ENCODE assay signal across 10 cellular contexts in genomic region chr5:135887881-135888614, GRCh38. TPM values are rescaled to one million over a fixed set of nuclear protein-coding genes. Genes with fewer than 3 reads are reported as not detected.
DNase-seq lines count a peak whose midpoint lies in the region; ATAC-seq and TF ChIP-seq lines count a peak whose summit lies in the region.
"Had no signal": no experiment of that assay in that cellular context is flagged by ENCODE, and none has a peak within 500 bp of the region (broad histone marks: within the 10 kb centered on the region; RNA-seq: fewer than 3 reads in every experiment).

No MANE protein-coding gene starts in this region.

- no TSS peak for BruUV-seq in PC-9 (replicated peaks; lab: Mats Ljungman, UMichigan)

- H3K4me1 Mint-ChIP-seq in GM23338: peaks cover 19% of the 10 kb centered on the region

- H3K4me1 ChIP-seq in GM23338 (ENCODE audit: insufficient read depth) (0 out of 2 replicates have a peak, but pooled peaks cover 4% of the 10 kb centered on the region), PC-9 (replicated peaks; ENCODE audit: insufficient read depth) (peaks cover 15% of the 10 kb centered on the region), fibroblast of lung (ENCODE audit: control insufficient read depth, extremely low read depth, insufficient read depth, low read length) (no peaks in the 10 kb centered on the region)

- H3K4me2 ChIP-seq in GM23338 (peak overlapping the region; percentile 30), PC-9 (peak overlapping the region; percentile 51), fibroblast of lung (ENCODE audit: extremely low read depth, insufficient read depth, low read length) (no peak overlapping the region)

- H3K4me3 ChIP-seq in GM23338 (peak overlapping the region; percentile 32; the same call in 1 of the 2 replicates), PC-9 (no peak overlapping the region), fibroblast of lung (replicated peaks in 1 of 4; ENCODE audit: control extremely low read depth in 1 of 4, insufficient read depth in 1 of 4, low read depth in 3 of 4, low read length in 4 of 4) (no peak overlapping the region), lower leg skin (ENCODE audit: low read depth, poor library complexity, severe bottlenecking) (no peak overlapping the region)

- no peaks in the 10 kb centered on the region for H3K9me3 Mint-ChIP-seq in GM23338
- H3K9me3 Mint-ChIP-seq: activated T-cell treated with anti-CD3 and anti-CD28 coated beads, Interleukin-2, amount 50 U/mL, for 4 hours had no signal

- no peak for TF ChIP-seq POLR2A in lower leg skin (IDR thresholded peaks at IDR 0.05)

- H3K4me3 Mint-ChIP-seq in GM23338: peak overlapping the region; percentile 60; the same call in 1 of the 3 replicates
- H3K4me3 Mint-ChIP-seq: activated T-cell treated with anti-CD3 and anti-CD28 coated beads, Interleukin-2, amount 50 U/mL, for 4 hours had no signal

- no peak for TF ChIP-seq CTCF in GM23338 (conservative IDR thresholded peaks at IDR 0.05; ENCODE audit: low read depth in 2 of 2)
- TF ChIP-seq CTCF in PC-9 (conservative IDR thresholded peaks at IDR 0.05): no peak
- TF ChIP-seq CTCF in fibroblast of lung (conservative IDR thresholded peaks at IDR 0.05 in 1 of 2, IDR thresholded peaks at IDR 0.05 in 1 of 2; ENCODE audit: low read depth in 1 of 2, low read length in 2 of 2): no peak
- TF ChIP-seq CTCF in lower leg skin (IDR thresholded peaks at IDR 0.05): no peak

- H3F3A ChIP-seq in GM23338 (replicated peaks; ENCODE audit: low read depth) (no peaks in the 10 kb centered on the region), PC-9 (ENCODE audit: insufficient read depth, low read depth) (no peaks in the 10 kb centered on the region; the same call in 1 of the 2 replicates)

- H3K9me2 ChIP-seq in GM23338 (ENCODE audit: insufficient read depth): no peaks in the 10 kb centered on the region
- no peaks in the 10 kb centered on the region for H3K9me2 ChIP-seq in PC-9 (ENCODE audit: insufficient read depth)

- ATAC-seq in GM23338 (peak; percentile 85), sciatic nerve (peak; percentile 47), GM18873 (IDR thresholded peaks at IDR 0.05; ENCODE audit: low FRiP score, unreplicated experiment) (no peak)

- CTCF ChIA-PET in PC-9 (lab: Charles Lee): interaction anchor here (0.6 to 1.1 kb wide), 2 partner anchors 73 to 285 kb away, joined by 3 to 6 read pairs; no protein-coding TSS in a partner anchor

- intact Hi-C loops in PC-9 (cut with micrococcal nuclease; ENCODE audit: unreplicated experiment) (loop anchor here (1.0 to 2.0 kb wide), 6 partner anchors 57 to 882 kb away; no protein-coding TSS in a partner anchor), sciatic nerve (cut with DNase I) (no loop called here), lower leg skin (cut with DNase I; ENCODE audit: low total_unique reads) (no loop called here)

- H3K36me3 ChIP-seq in GM23338 (ENCODE audit: insufficient read depth) (no peaks in the 10 kb centered on the region), PC-9 (ENCODE audit: low read depth) (no peaks in the 10 kb centered on the region), fibroblast of lung (ENCODE audit: control insufficient read depth, insufficient read depth, low read length) (no peaks in the 10 kb centered on the region)

- 76 to 79% methylated on average over 13 of the region's 13 CpGs for WGBS in lower leg skin, 2 donors

- no peak overlapping the region for H3K9ac ChIP-seq in fibroblast of lung (ENCODE audit: insufficient read depth, low read length)

- peak overlapping the region; percentile 85 for H2AFZ ChIP-seq in GM23338
- no peak overlapping the region for H2AFZ ChIP-seq in PC-9
- no peak overlapping the region for H2AFZ ChIP-seq in fibroblast of lung (ENCODE audit: low read length)

- H3K27me3 Mint-ChIP-seq in GM23338 (ENCODE audit: insufficient read depth, low read depth, poor library complexity): peaks cover 8% of the 10 kb centered on the region

- no peaks in the 10 kb centered on the region for H4K20me1 ChIP-seq in GM23338 (replicated peaks; ENCODE audit: insufficient read depth)
- H4K20me1 ChIP-seq in PC-9 (ENCODE audit: insufficient read depth): no peaks in the 10 kb centered on the region
- H4K20me1 ChIP-seq in fibroblast of lung (ENCODE audit: control insufficient read depth, extremely low read depth, insufficient read depth, low read length): no peaks in the 10 kb centered on the region

- POLR2A ChIA-PET in PC-9 (lab: Charles Lee; ENCODE audit: unreplicated experiment): no interaction called here

- peaks cover 13% of the 10 kb centered on the region; the same call in 1 of the 2 replicates for H3K27me3 ChIP-seq in GM23338 (ENCODE audit: insufficient read depth)
- peaks cover 20% of the 10 kb centered on the region for H3K27me3 ChIP-seq in PC-9 (ENCODE audit: insufficient read depth, low read depth)
- peaks cover 2% of the 10 kb centered on the region for H3K27me3 ChIP-seq in fibroblast of lung (ENCODE audit: control insufficient read depth, insufficient read depth, low read length)

- H3K27ac Mint-ChIP-seq in GM23338: no peak overlapping the region

- DNase-seq in GM23338 (ENCODE audit: low spot score) (peak; percentile 71), PC-9 (no peak), fibroblast of lung (ENCODE audit: low read depth in 2 of 2) (peak; percentile 33 to 43), sciatic nerve (ENCODE audit: low spot score) (no peak), lower leg skin (ENCODE audit: low spot score in 2 of 2) (no peak), NCI-H524 treated with DMSO at 0.1 percent for 48 hours (lab: John Stamatoyannopoulos, UW) (no peak)

- no peaks in the 10 kb centered on the region for H3K36me3 Mint-ChIP-seq in GM23338 (ENCODE audit: low read depth)

- H3K79me2 ChIP-seq in GM23338 (replicated peaks; ENCODE audit: insufficient read depth) (no peaks in the 10 kb centered on the region), PC-9 (ENCODE audit: low read depth) (no peaks in the 10 kb centered on the region), fibroblast of lung (ENCODE audit: control insufficient read depth, insufficient read depth, low read length) (no peaks in the 10 kb centered on the region)

- H3K27ac ChIP-seq in GM23338 (ENCODE audit: low read depth) (no peak overlapping the region), PC-9 (no peak overlapping the region), fibroblast of lung (ENCODE audit: insufficient read depth, low read length) (no peak overlapping the region)

- H3K9me3 ChIP-seq in PC-9 (ENCODE audit: insufficient read depth, low read depth) (no peaks in the 10 kb centered on the region), fibroblast of lung (ENCODE audit: control insufficient read depth, insufficient read depth, low read depth, low read length) (no peaks in the 10 kb centered on the region)

TF ChIP-seq in GM23338, 12 proteins besides CTCF, POLR2A, EP300 and RAD21 (continues in another document):
- TF ChIP-seq, protein P1, sequence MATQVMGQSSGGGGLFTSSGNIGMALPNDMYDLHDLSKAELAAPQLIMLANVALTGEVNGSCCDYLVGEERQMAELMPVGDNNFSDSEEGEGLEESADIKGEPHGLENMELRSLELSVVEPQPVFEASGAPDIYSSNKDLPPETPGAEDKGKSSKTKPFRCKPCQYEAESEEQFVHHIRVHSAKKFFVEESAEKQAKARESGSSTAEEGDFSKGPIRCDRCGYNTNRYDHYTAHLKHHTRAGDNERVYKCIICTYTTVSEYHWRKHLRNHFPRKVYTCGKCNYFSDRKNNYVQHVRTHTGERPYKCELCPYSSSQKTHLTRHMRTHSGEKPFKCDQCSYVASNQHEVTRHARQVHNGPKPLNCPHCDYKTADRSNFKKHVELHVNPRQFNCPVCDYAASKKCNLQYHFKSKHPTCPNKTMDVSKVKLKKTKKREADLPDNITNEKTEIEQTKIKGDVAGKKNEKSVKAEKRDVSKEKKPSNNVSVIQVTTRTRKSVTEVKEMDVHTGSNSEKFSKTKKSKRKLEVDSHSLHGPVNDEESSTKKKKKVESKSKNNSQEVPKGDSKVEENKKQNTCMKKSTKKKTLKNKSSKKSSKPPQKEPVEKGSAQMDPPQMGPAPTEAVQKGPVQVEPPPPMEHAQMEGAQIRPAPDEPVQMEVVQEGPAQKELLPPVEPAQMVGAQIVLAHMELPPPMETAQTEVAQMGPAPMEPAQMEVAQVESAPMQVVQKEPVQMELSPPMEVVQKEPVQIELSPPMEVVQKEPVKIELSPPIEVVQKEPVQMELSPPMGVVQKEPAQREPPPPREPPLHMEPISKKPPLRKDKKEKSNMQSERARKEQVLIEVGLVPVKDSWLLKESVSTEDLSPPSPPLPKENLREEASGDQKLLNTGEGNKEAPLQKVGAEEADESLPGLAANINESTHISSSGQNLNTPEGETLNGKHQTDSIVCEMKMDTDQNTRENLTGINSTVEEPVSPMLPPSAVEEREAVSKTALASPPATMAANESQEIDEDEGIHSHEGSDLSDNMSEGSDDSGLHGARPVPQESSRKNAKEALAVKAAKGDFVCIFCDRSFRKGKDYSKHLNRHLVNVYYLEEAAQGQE (IDR thresholded peaks at IDR 0.05; ENCODE audit: unreplicated experiment): no peak
- TF ChIP-seq POLR2AphosphoS5 (IDR thresholded peaks at IDR 0.05; ENCODE audit: low read depth) (no peak), NANOG (IDR thresholded peaks at IDR 0.05; ENCODE audit: borderline replicate concordance) (no peak), JUNB (IDR thresholded peaks at IDR 0.05; ENCODE audit: unreplicated experiment) (no peak)
- TF ChIP-seq, protein P2, sequence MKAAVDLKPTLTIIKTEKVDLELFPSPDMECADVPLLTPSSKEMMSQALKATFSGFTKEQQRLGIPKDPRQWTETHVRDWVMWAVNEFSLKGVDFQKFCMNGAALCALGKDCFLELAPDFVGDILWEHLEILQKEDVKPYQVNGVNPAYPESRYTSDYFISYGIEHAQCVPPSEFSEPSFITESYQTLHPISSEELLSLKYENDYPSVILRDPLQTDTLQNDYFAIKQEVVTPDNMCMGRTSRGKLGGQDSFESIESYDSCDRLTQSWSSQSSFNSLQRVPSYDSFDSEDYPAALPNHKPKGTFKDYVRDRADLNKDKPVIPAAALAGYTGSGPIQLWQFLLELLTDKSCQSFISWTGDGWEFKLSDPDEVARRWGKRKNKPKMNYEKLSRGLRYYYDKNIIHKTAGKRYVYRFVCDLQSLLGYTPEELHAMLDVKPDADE (IDR thresholded peaks at IDR 0.05): no peak

RNA-seq across cellular contexts. Expression of gene IL9, which starts 7.6 kb away (rescaled TPM):
- total RNA-seq in GM23338 (2014; rRNA removed; shearing (Covaris generic)): not detected in 2 replicates
- not detected in 2 replicates for polyA plus RNA-seq in GM23338 (2016; fragmentation: Nextera tagmentation; extraction: Ambion mirVana)
- not detected in 2 replicates for total RNA-seq in PC-9 (2021)
- total RNA-seq in fibroblast of lung: not detected in 2 replicates
- polyA plus RNA-seq in fibroblast of lung: not detected in 2 replicates
- polyA plus RNA-seq in fibroblast of lung (2012): not detected in 2 replicates
- not detected in 2 replicates for polyA minus RNA-seq in fibroblast of lung (ENCODE audit: low replicate concordance)
- not detected for total RNA-seq in sciatic nerve
- not detected for total RNA-seq in lower leg skin
- total RNA-seq: lung microvascular endothelial cell, subcutaneous adipose tissue had no signal

RNA-seq across cellular contexts. Expression of gene SLC25A48, which starts 53.6 kb away (rescaled TPM):
- 1.4 and 1.5 TPM in 2 replicates for total RNA-seq in GM23338 (2014; rRNA removed; shearing (Covaris generic))
- polyA plus RNA-seq in GM23338 (2016; fragmentation: Nextera tagmentation; extraction: Ambion mirVana): 1.1 TPM in 2 replicates
- total RNA-seq in PC-9 (2021): not detected in 2 replicates
- total RNA-seq in fibroblast of lung: not detected in 2 replicates
- not detected in 2 replicates for polyA plus RNA-seq in fibroblast of lung
- not detected in 2 replicates for polyA plus RNA-seq in fibroblast of lung (2012)
- not detected in 2 replicates for polyA minus RNA-seq in fibroblast of lung (ENCODE audit: low replicate concordance)
- 59.3 TPM for total RNA-seq in sciatic nerve
- total RNA-seq in lower leg skin: 1 to 10 TPM in 3 of 4 donors, under 1 TPM in 1; 0.80 to 7.6 (median 1.7) TPM
- total RNA-seq: activated T-cell treated with anti-CD3 and anti-CD28 coated beads, Interleukin-2, amount 50 U/mL, for 4 hours; lung microvascular endothelial cell had no signal

Comparison
In these comparisons a context has a peak if more than half of its experiments do, and no peak if none do; other contexts are left out.
1. DNase-seq: peak in GM23338 (single experiment) and fibroblast of lung (2 of 2); none in PC-9 (0 of 2), sciatic nerve (single experiment), lower leg skin (0 of 2) and NCI-H524 treated with DMSO at 0.1 percent for 48 hours (single experiment).